ENCODE assay signal across 13 cellular contexts in the genomic region with DNA sequence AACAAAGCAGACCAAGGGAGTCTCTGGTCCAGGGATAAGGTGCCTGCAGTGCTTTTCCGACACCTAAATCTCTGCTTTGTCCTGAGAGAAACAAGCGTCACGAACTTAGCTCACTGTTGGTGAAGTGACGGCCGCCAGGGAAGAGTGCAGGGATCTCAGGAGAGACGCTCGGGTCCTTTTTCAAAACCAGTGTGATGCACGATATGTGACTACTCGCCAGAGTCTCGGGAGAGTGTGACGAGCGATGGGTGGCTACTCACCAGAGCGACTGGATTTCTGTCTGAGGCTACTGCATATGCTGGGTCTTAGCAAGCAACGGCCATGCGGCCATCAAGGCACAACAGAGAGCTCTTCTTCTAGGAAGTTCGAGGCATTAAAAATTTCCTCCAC. TPM values are rescaled to one million over a fixed set of nuclear protein-coding genes. Genes with fewer than 3 reads are reported as not detected.
DNase-seq lines count a peak whose midpoint lies in the region; ATAC-seq, FAIRE-seq and TF ChIP-seq lines count a peak whose summit lies in the region.
"Had no signal": no experiment of that assay in that cellular context is flagged by ENCODE, and none has a peak within 500 bp of the region (broad histone marks: within the 10 kb centered on the region; RNA-seq: fewer than 3 reads in every experiment).

No MANE protein-coding gene starts in this region.

- H4K20me1 ChIP-seq in BLaER1: no peaks in the 10 kb centered on the region
- no peaks in the 10 kb centered on the region for H4K20me1 ChIP-seq in GM23338 (replicated peaks; ENCODE audit: insufficient read depth)
- no peaks in the 10 kb centered on the region for H4K20me1 ChIP-seq in GM12878 (ENCODE audit: control insufficient read depth, insufficient read depth)

- TF ChIP-seq EP300 in GM12878 (IDR thresholded peaks at IDR 0.05; ENCODE audit: borderline replicate concordance in 1 of 2, control insufficient read depth in 1 of 2, low read depth in 2 of 2, low read length in 2 of 2): no peak

- no peaks in the 10 kb centered on the region; the same call in 1 of the 2 replicates for H3F3A ChIP-seq in GM23338 (replicated peaks; ENCODE audit: low read depth)

- H3K9me3 ChIP-seq in BLaER1 (no peaks in the 10 kb centered on the region), GM12878 (replicated peaks; ENCODE audit: control insufficient read depth, insufficient read depth, low read length) (peaks cover 5% of the 10 kb centered on the region; the same call in 1 of the 3 replicates), testis (no peaks in the 10 kb centered on the region)
- H3K9me3 ChIP-seq: SJSA1 had no signal

- no peak for TF ChIP-seq RAD21 in GM12878 (IDR thresholded peaks at IDR 0.05; ENCODE audit: insufficient read depth, low read depth, low read length)

- FAIRE-seq in GM12878 (lab: Jason Lieb, UNC): no peak

- H3K4me1 Mint-ChIP-seq in GM23338: no peaks in the 10 kb centered on the region; the same call in 1 of the 3 replicates
- peaks cover 42 to 46% of the 10 kb centered on the region in 2 donors for H3K4me1 Mint-ChIP-seq in natural killer cell treated with Interleukin-12 subunit alpha and Interleukin-12 subunit beta and Interleukin-15 and Interleukin-18, amount 100 ng/mL, for 72 hours (ENCODE audit: low read depth in 2 of 2)

- no peak for TF ChIP-seq CTCF in GM23338 (conservative IDR thresholded peaks at IDR 0.05; ENCODE audit: low read depth in 2 of 2)
- no peak for TF ChIP-seq CTCF in GM12878 (IDR thresholded peaks at IDR 0.05 in 2 of 3, conservative IDR thresholded peaks at IDR 0.05 in 1 of 3; ENCODE audit: control insufficient read depth in 2 of 3, extremely low read depth in 1 of 3, insufficient read depth in 1 of 3, low read depth in 3 of 3, low read length in 3 of 3)
- TF ChIP-seq CTCF in testis (IDR thresholded peaks at IDR 0.05): no peak

- CTCF ChIA-PET in GM12878 (lab: Yijun Ruan, JAX): no interaction called here

- in situ Hi-C loops in GM12878 (cut with MboI): no loop called here

- WGBS in GM12878 (ENCODE audit: insufficient coverage, insufficient replicate concordance, low lambda C conversion rate, missing lambda C conversion rate): 76% methylated on average over 16 of the region's 16 CpGs
- 62 to 67% methylated on average over 16 of the region's 16 CpGs for WGBS in testis, 2 donors

- H3K27me3 ChIP-seq in BLaER1: no peaks in the 10 kb centered on the region
- no peaks in the 10 kb centered on the region for H3K27me3 ChIP-seq in GM23338 (ENCODE audit: insufficient read depth)
- H3K27me3 ChIP-seq in GM12878 (replicated peaks in 1 of 2; ENCODE audit: control insufficient read depth in 2 of 2, insufficient read depth in 2 of 2, low read length in 1 of 2): peaks cover 0 to 7% of the 10 kb centered on the region in 2 experiments; a peak in 2 of 4 replicates
- H3K27me3 ChIP-seq in testis: no peaks in the 10 kb centered on the region
- H3K27me3 ChIP-seq: SJSA1 had no signal

- H3K79me2 ChIP-seq in GM23338 (replicated peaks; ENCODE audit: insufficient read depth) (no peaks in the 10 kb centered on the region), GM12878 (ENCODE audit: control insufficient read depth, insufficient read depth, low read length) (no peaks in the 10 kb centered on the region)

- TF ChIP-seq POLR2A in GM12878 (IDR thresholded peaks at IDR 0.05; ENCODE audit: low read depth, low read length) (no peak), testis (IDR thresholded peaks at IDR 0.05) (no peak)

- DNase-seq in GM23338 (ENCODE audit: low spot score) (no peak), GM12878 (ENCODE audit: low read depth, low spot score) (no peak), testis (no peak), GDM1 (lab: John Stamatoyannopoulos, UW) (no peak)
- DNase-seq in natural killer cell treated with Interleukin-12 subunit alpha and Interleukin-12 subunit beta and Interleukin-15 and Interleukin-18, amount 100 ng/mL, for 72 hours (ENCODE audit: low spot score): no peak
- DNase-seq: erythroblast, NCI-H2081 treated with DMSO at 0.1 percent for 48 hours had no signal

- ATAC-seq in GM23338 (no peak), GM12878 (no peak), HG03108 (IDR thresholded peaks at IDR 0.05; ENCODE audit: unreplicated experiment) (no peak), HG02798 (IDR thresholded peaks at IDR 0.05; ENCODE audit: poor library complexity, unreplicated experiment) (no peak)
- no peak for ATAC-seq in natural killer cell treated with Interleukin-12 subunit alpha and Interleukin-12 subunit beta and Interleukin-15 and Interleukin-18, amount 100 ng/mL, for 72 hours

- peak overlapping the region; percentile 92 for H3K4me2 ChIP-seq in BLaER1
- H3K4me2 ChIP-seq in GM23338: no peak overlapping the region
- H3K4me2 ChIP-seq in GM12878 (ENCODE audit: control insufficient read depth, insufficient read depth): peak overlapping the region; percentile 77; the same call in 1 of the 2 replicates

- H3K27ac Mint-ChIP-seq in GM23338: no peak overlapping the region
- peak overlapping the region in 1 of 2 donors; percentile 51 for H3K27ac Mint-ChIP-seq in natural killer cell treated with Interleukin-12 subunit alpha and Interleukin-12 subunit beta and Interleukin-15 and Interleukin-18, amount 100 ng/mL, for 72 hours
- H3K27ac Mint-ChIP-seq: memory B cell, progenitor cell of endocrine pancreas had no signal

- peak overlapping the region; percentile 65 for H3K9ac ChIP-seq in BLaER1
- no peak overlapping the region for H3K9ac ChIP-seq in GM12878 (ENCODE audit: control insufficient read depth, insufficient read depth, low read length)

- peak overlapping the region; percentile 86 for H2AFZ ChIP-seq in GM23338
- H2AFZ ChIP-seq in GM12878 (ENCODE audit: control insufficient read depth, low read depth, low read length): no peak overlapping the region

- peaks cover 84% of the 10 kb centered on the region for H3K4me1 ChIP-seq in BLaER1
- no peaks in the 10 kb centered on the region for H3K4me1 ChIP-seq in GM23338 (ENCODE audit: insufficient read depth)
- peaks cover 10% of the 10 kb centered on the region for H3K4me1 ChIP-seq in GM12878 (ENCODE audit: control insufficient read depth, insufficient read depth, low read length)
- peaks cover 6% of the 10 kb centered on the region for H3K4me1 ChIP-seq in testis

- H3K27me3 Mint-ChIP-seq in GM23338 (ENCODE audit: insufficient read depth, low read depth, poor library complexity): peaks cover 6% of the 10 kb centered on the region
- no peaks in the 10 kb centered on the region for H3K27me3 Mint-ChIP-seq in natural killer cell treated with Interleukin-12 subunit alpha and Interleukin-12 subunit beta and Interleukin-15 and Interleukin-18, amount 100 ng/mL, for 72 hours

- RAD21 ChIA-PET in GM12878 (lab: Charles Lee; ENCODE audit: unreplicated experiment): no interaction called here

- no peaks in the 10 kb centered on the region for H3K36me3 Mint-ChIP-seq in GM23338 (ENCODE audit: low read depth)
- no peaks in the 10 kb centered on the region for H3K36me3 Mint-ChIP-seq in natural killer cell treated with Interleukin-12 subunit alpha and Interleukin-12 subunit beta and Interleukin-15 and Interleukin-18, amount 100 ng/mL, for 72 hours
- H3K36me3 Mint-ChIP-seq: memory B cell had no signal

- H3K4me3 Mint-ChIP-seq in GM23338: no peak overlapping the region
- peak overlapping the region; percentile 69 for H3K4me3 Mint-ChIP-seq in natural killer cell treated with Interleukin-12 subunit alpha and Interleukin-12 subunit beta and Interleukin-15 and Interleukin-18, amount 100 ng/mL, for 72 hours

- H3K27ac ChIP-seq in BLaER1 (peak overlapping the region; percentile 74), GM23338 (ENCODE audit: low read depth) (no peak overlapping the region), GM12878 (ENCODE audit: control insufficient read depth, insufficient read depth) (no peak overlapping the region), testis (peak overlapping the region in 1 of 2 donors; percentile 5)
- H3K27ac ChIP-seq: SJSA1 had no signal

- POLR2A ChIA-PET in GM12878 (lab: Charles Lee): no interaction called here

- peak overlapping the region; percentile 53; the same call in 1 of the 2 replicates for H3K4me3 ChIP-seq in BLaER1
- no peak overlapping the region for H3K4me3 ChIP-seq in GM23338
- H3K4me3 ChIP-seq in GM12878: no peak overlapping the region
- H3K4me3 ChIP-seq in testis: no peak overlapping the region
- H3K4me3 ChIP-seq: SJSA1 had no signal

- no TSS peak for BruUV-seq in GM12878 (replicated peaks; lab: Mats Ljungman, UMichigan)

- SMC1A ChIA-PET in GM12878 (lab: Charles Lee; ENCODE audit: uncharacterized antibody, unreplicated experiment): interaction anchor here (1.4 kb wide), 1 partner anchor 17 kb away, joined by 3 read pairs; no protein-coding TSS in a partner anchor

- intact Hi-C loops in GM12878 (cut with micrococcal nuclease; ENCODE audit: unreplicated experiment): no loop called here
- intact Hi-C loops in testis (cut with DNase I; ENCODE audit: low total_unique reads): no loop called here

- H3K9me3 Mint-ChIP-seq in GM23338: no peaks in the 10 kb centered on the region
- no peaks in the 10 kb centered on the region for H3K9me3 Mint-ChIP-seq in natural killer cell treated with Interleukin-12 subunit alpha and Interleukin-12 subunit beta and Interleukin-15 and Interleukin-18, amount 100 ng/mL, for 72 hours

- no peaks in the 10 kb centered on the region for H3K36me3 ChIP-seq in BLaER1
- no peaks in the 10 kb centered on the region for H3K36me3 ChIP-seq in GM23338 (ENCODE audit: insufficient read depth)
- H3K36me3 ChIP-seq in GM12878 (ENCODE audit: control insufficient read depth in 2 of 2, insufficient read depth in 2 of 2, low read length in 1 of 2): no peaks in the 10 kb centered on the region
- H3K36me3 ChIP-seq in testis (ENCODE audit: low read depth, missing control alignments): no peaks in the 10 kb centered on the region
- H3K36me3 ChIP-seq: SJSA1 had no signal

- no peaks in the 10 kb centered on the region for H3K9me2 ChIP-seq in GM23338 (ENCODE audit: insufficient read depth)

RNA-seq across cellular contexts. Expression of a gene that starts 16.5 kb away (rescaled TPM):
- total RNA-seq in GM23338 (2014; rRNA removed; shearing (Covaris generic)): not detected in 2 replicates
- not detected in 2 replicates for polyA plus RNA-seq in GM23338 (2016; fragmentation: Nextera tagmentation; extraction: Ambion mirVana)
- total RNA-seq in GM12878 (2013; cell fraction: nucleolus; rRNA removed): not detected in 2 replicates
- not detected in 2 replicates for total RNA-seq in GM12878 (2014; rRNA removed)
- total RNA-seq in GM12878 (2014; rRNA removed; fragmentation: Illumina TruSeq; extraction: Trizol): not detected in 2 replicates
- not detected in 2 replicates for total RNA-seq in GM12878 (2021)
- not detected for polyA plus RNA-seq in GM12878 (2011; ENCODE audit: low read depth)
- polyA plus RNA-seq in GM12878 (2011; rRNA removed): not detected in 2 replicates
- polyA plus RNA-seq in GM12878 (2011; cell fraction: cytosol; rRNA removed): not detected in 2 replicates
- not detected in 2 replicates for polyA plus RNA-seq in GM12878 (2011; cell fraction: nucleus; rRNA removed)
- polyA plus RNA-seq in GM12878 (2012): not detected in 2 replicates
- polyA plus RNA-seq in GM12878 (2014; fragmentation: Illumina TruSeq; extraction: Trizol): not detected in 2 replicates
- polyA plus RNA-seq in GM12878 (2014; fragmentation: Nextera tagmentation; extraction: Ambion mirVana): not detected
- polyA plus RNA-seq in GM12878 (2014; rRNA removed): not detected in 2 replicates
- not detected for polyA plus RNA-seq in GM12878 (2016; fragmentation: Nextera tagmentation; extraction: Ambion mirVana)
- polyA minus RNA-seq in GM12878 (2011; rRNA and poly(A)+ RNA removed): not detected in 2 replicates
- polyA minus RNA-seq in GM12878 (2011; cell fraction: cytosol; rRNA and poly(A)+ RNA removed): not detected in 2 replicates
- polyA minus RNA-seq in GM12878 (2011; cell fraction: nucleus; rRNA and poly(A)+ RNA removed): not detected in 2 replicates
- total RNA-seq in natural killer cell treated with Interleukin-12 subunit alpha and Interleukin-12 subunit beta and Interleukin-15 and Interleukin-18, amount 100 ng/mL, for 72 hours: not detected
- total RNA-seq in testis: 1 to 10 TPM; 1.5 to 2.3 TPM
- polyA plus RNA-seq in testis (ENCODE audit: insufficient read depth, low read depth, low replicate concordance): 2.7 TPM
- total RNA-seq: progenitor cell of endocrine pancreas had no signal

RNA-seq across cellular contexts. Expression of a gene that starts 30.1 kb away (rescaled TPM):
- 18.7 and 20.7 TPM in 2 replicates for total RNA-seq in GM23338 (2014; rRNA removed; shearing (Covaris generic))
- polyA plus RNA-seq in GM23338 (2016; fragmentation: Nextera tagmentation; extraction: Ambion mirVana): 11.2 and 11.7 TPM in 2 replicates
- 26.7 and 27.7 TPM in 2 replicates for total RNA-seq in GM12878 (2013; cell fraction: nucleolus; rRNA removed)
- 18.2 and 19.1 TPM in 2 replicates for total RNA-seq in GM12878 (2014; rRNA removed)
- 14.6 and 16.6 TPM in 2 replicates for total RNA-seq in GM12878 (2014; rRNA removed; fragmentation: Illumina TruSeq; extraction: Trizol)
- 29.4 and 33.9 TPM in 2 replicates for total RNA-seq in GM12878 (2021)
- polyA plus RNA-seq in GM12878 (2011; ENCODE audit: low read depth): 6.4 TPM
- 10.5 and 15.0 TPM in 2 replicates for polyA plus RNA-seq in GM12878 (2011; rRNA removed)
- 15.9 and 18.4 TPM in 2 replicates for polyA plus RNA-seq in GM12878 (2011; cell fraction: cytosol; rRNA removed)
- 30.3 and 33.9 TPM in 2 replicates for polyA plus RNA-seq in GM12878 (2011; cell fraction: nucleus; rRNA removed)
- polyA plus RNA-seq in GM12878 (2012): 13.9 and 16.8 TPM in 2 replicates
- polyA plus RNA-seq in GM12878 (2014; fragmentation: Illumina TruSeq; extraction: Trizol): 13.8 and 19.8 TPM in 2 replicates
- 1 to 10 TPM in 1 of 2 experiments, under 1 TPM in 1; 0.79 to 2.1 TPM for polyA plus RNA-seq in GM12878 (2014; fragmentation: Nextera tagmentation; extraction: Ambion mirVana)
- polyA plus RNA-seq in GM12878 (2014; rRNA removed): 28.5 and 29.0 TPM in 2 replicates
- polyA plus RNA-seq in GM12878 (2016; fragmentation: Nextera tagmentation; extraction: Ambion mirVana): 10 to 100 TPM; 16.5 to 18.6 TPM
- polyA minus RNA-seq in GM12878 (2011; rRNA and poly(A)+ RNA removed): 11.9 and 19.9 TPM in 2 replicates
- polyA minus RNA-seq in GM12878 (2011; cell fraction: cytosol; rRNA and poly(A)+ RNA removed): 7.7 and 7.9 TPM in 2 replicates
- polyA minus RNA-seq in GM12878 (2011; cell fraction: nucleus; rRNA and poly(A)+ RNA removed): 7.3 and 11.3 TPM in 2 replicates
- 10 to 100 TPM in 1 of 2 donors, 1 to 10 TPM in 1; 6.9 to 11.7 TPM for total RNA-seq in natural killer cell treated with Interleukin-12 subunit alpha and Interleukin-12 subunit beta and Interleukin-15 and Interleukin-18, amount 100 ng/mL, for 72 hours
- 10 to 100 TPM; 16.4 to 21.6 TPM for total RNA-seq in testis
- polyA plus RNA-seq in testis (ENCODE audit: insufficient read depth, low read depth, low replicate concordance): 13.2 TPM
